ENCODE assay signal across 11 cellular contexts in genomic region chr5:137696481-137696880, GRCh38. TPM values are rescaled to one million over a fixed set of nuclear protein-coding genes. Genes with fewer than 3 reads are reported as not detected.
DNase-seq lines count a peak whose midpoint lies in the region; ATAC-seq and TF ChIP-seq lines count a peak whose summit lies in the region.
"Had no signal": no experiment of that assay in that cellular context is flagged by ENCODE, and none has a peak within 500 bp of the region (broad histone marks: within the 10 kb centered on the region; RNA-seq: fewer than 3 reads in every experiment).

No MANE protein-coding gene starts in this region.

- no peaks in the 10 kb centered on the region for H3K27me3 Mint-ChIP-seq in osteocyte (ENCODE audit: unreplicated experiment)

- TF ChIP-seq CTCF in osteocyte (IDR thresholded peaks at IDR 0.05) = no peak

- H3K27ac Mint-ChIP-seq in osteocyte (ENCODE audit: unreplicated experiment) = no peak overlapping the region

- peaks cover 3% of the 10 kb centered on the region for H3K36me3 Mint-ChIP-seq in osteocyte (ENCODE audit: unreplicated experiment)

- H3K4me1 Mint-ChIP-seq in osteocyte (ENCODE audit: unreplicated experiment) = no peaks in the 10 kb centered on the region

- ATAC-seq in GM18858 (IDR thresholded peaks at IDR 0.05; ENCODE audit: unreplicated experiment) = no peak

- DNase-seq in CD1c-positive myeloid dendritic cell (ENCODE audit: extremely low spot score) (peak; percentile 7), MV-4-11 (lab: John Stamatoyannopoulos, UW) (peak; percentile 26), renal cortical epithelial cell (ENCODE audit: low read depth) (peak; percentile 11), GM19240 (ENCODE audit: insufficient read length, low spot score) (no peak), cerebellar cortex (ENCODE audit: low spot score) (no peak), osteocyte (ENCODE audit: extremely low spot score, unreplicated experiment) (no peak)
- DNase-seq in activated naive CD8-positive, alpha-beta T cell treated with anti-CD3 and anti-CD28 coated beads, Interleukin-2, amount 50 U/mL, for 16 hours (ENCODE audit: low read depth, low spot score) = peak; percentile 17
- DNase-seq: caudate nucleus, NCI-H1930, right lobe of liver had no signal

- no peaks in the 10 kb centered on the region for H3K9me3 Mint-ChIP-seq in osteocyte (ENCODE audit: unreplicated experiment)

- H3K4me3 Mint-ChIP-seq in osteocyte (ENCODE audit: unreplicated experiment) = no peak overlapping the region

RNA-seq across cellular contexts. Expression of gene KLHL3, which starts 39.4 kb away (rescaled TPM):
- total RNA-seq in renal cortical epithelial cell (3.0 and 5.3 TPM in 2 replicates), osteocyte (2.2 and 3.1 TPM in 2 replicates)

RNA-seq across cellular contexts. Expression of gene HNRNPA0, which starts 57.7 kb away (rescaled TPM):
- total RNA-seq in renal cortical epithelial cell = 8.2 and 13.5 TPM in 2 replicates
- 43.3 TPM in 2 replicates for total RNA-seq in osteocyte

Comparison
In these comparisons a context has a peak if more than half of its experiments do, and no peak if none do; other contexts are left out.
1. DNase-seq: peak in CD1c-positive myeloid dendritic cell (single experiment), MV-4-11 (single experiment), activated naive CD8-positive, alpha-beta T cell treated with anti-CD3 and anti-CD28 coated beads, Interleukin-2, amount 50 U/mL, for 16 hours (single experiment) and renal cortical epithelial cell (single experiment); none in GM19240 (single experiment), cerebellar cortex (single experiment) and osteocyte (single experiment).